Comparison of ENCODE assay signal across 13 cellular contexts in genomic region chr1:216456682-216457081, GRCh38. TPM values are rescaled to one million over a fixed set of nuclear protein-coding genes. Genes with fewer than 3 reads are reported as not detected.
DNase-seq lines count a peak whose midpoint lies in the region; ATAC-seq lines count a peak whose summit lies in the region.
"Had no signal": no experiment of that assay in that cellular context is flagged by ENCODE, and none has a peak within 500 bp of the region (broad histone marks: within the 10 kb centered on the region; RNA-seq: fewer than 3 reads in every experiment).

No MANE protein-coding gene starts in this region.

- DNase-seq in GM04504 (ENCODE audit: low read depth), result peak; percentile 66
- peak; percentile 80 for DNase-seq in SK-N-DZ (ENCODE audit: low spot score)
- peak; percentile 72 for DNase-seq in fibroblast of peridontal ligament (ENCODE audit: extremely low read depth)
- DNase-seq in retina, result peak; percentile 9
- DNase-seq in activated CD8-positive, alpha-beta memory T cell treated with anti-CD3 and anti-CD28 coated beads for 24 hours, result no peak
- DNase-seq: activated gamma-delta T cell; effector memory CD8-positive, alpha-beta T cell; nucleus accumbens; stimulated activated CD4-positive, alpha-beta T cell treated with anti-CD3 and anti-CD28 coated beads, Interleukin-2, amount 100 ng/mL, for 48 hours had no signal

- no peak for ATAC-seq in GM19397 (IDR thresholded peaks at IDR 0.05; ENCODE audit: unreplicated experiment)
- no peak for ATAC-seq in HG02678 (IDR thresholded peaks at IDR 0.05; ENCODE audit: unreplicated experiment)
- ATAC-seq in HG03045 (IDR thresholded peaks at IDR 0.05; ENCODE audit: unreplicated experiment), result no peak
- ATAC-seq: effector memory CD8-positive, alpha-beta T cell; Right ventricle myocardium inferior had no signal

RNA-seq across cellular contexts. Expression of gene USH2A, which starts 33.4 kb away (rescaled TPM):
- polyA plus RNA-seq in SK-N-DZ (2014; cell fraction: cytosol; rRNA removed), result not detected in 2 replicates
- polyA plus RNA-seq in SK-N-DZ (2014; cell fraction: nucleus; rRNA removed), result not detected in 2 replicates
